Comparison of ENCODE assay signal across 17 cellular contexts in the genomic region with DNA sequence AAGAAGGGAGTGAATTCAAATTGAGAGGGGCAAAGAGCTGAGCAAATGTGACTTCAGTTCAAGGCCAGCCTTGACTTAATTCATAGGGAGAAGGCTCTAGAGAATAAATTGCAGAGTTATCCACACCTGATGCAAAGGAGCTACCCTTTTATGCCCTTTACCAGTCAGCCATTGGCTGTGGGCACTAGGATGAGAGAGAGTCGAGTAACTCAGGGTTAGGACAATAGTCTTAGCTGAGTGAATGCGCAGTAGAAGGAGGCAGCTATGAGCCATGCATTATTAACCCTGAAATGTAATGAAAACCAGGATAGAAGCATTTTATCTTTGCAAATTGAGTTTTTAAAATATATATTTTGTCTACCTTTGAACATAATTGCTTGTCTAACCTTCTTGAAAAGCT.
A peak's percentile ranks its signal among the peaks of the same experiment; 100 is the strongest.
DNase-seq lines count a peak whose midpoint lies in the region; ATAC-seq, FAIRE-seq and TF ChIP-seq lines count a peak whose summit lies in the region.
"Had no signal": no experiment of that assay in that cellular context is flagged by ENCODE, and none has a peak within 500 bp of the region (broad histone marks: within the 10 kb centered on the region; RNA-seq: fewer than 3 reads in every experiment).

No MANE protein-coding gene starts in this region.

- H2BK20ac ChIP-seq in IMR-90 (ENCODE audit: low read depth, low read length): peak overlapping the region; percentile 35; the same call in 1 of the 2 replicates
- H2BK20ac ChIP-seq in H1 (ENCODE audit: low read length): no peak overlapping the region

- no peaks in the 10 kb centered on the region for H3K4me1 Mint-ChIP-seq in neural progenitor cell
- H3K4me1 Mint-ChIP-seq: CD4-positive, alpha-beta memory T cell had no signal

- H2BK5ac ChIP-seq in IMR-90 (ENCODE audit: low read depth, low read length, poor library complexity, severe bottlenecking): no peak overlapping the region
- H2BK5ac ChIP-seq in H1 (ENCODE audit: low read depth, low read length): no peak overlapping the region

- TF ChIP-seq POLR2A in IMR-90 (IDR thresholded peaks at IDR 0.05; ENCODE audit: low read depth, low read length) (no peak), H1 (IDR thresholded peaks at IDR 0.05; ENCODE audit: control extremely low read depth in 1 of 2, low read depth in 2 of 2, low read length in 2 of 2) (no peak)

- no peak for TF ChIP-seq RAD21 in IMR-90 (IDR thresholded peaks at IDR 0.05; ENCODE audit: low read length)
- TF ChIP-seq RAD21 in H1 (IDR thresholded peaks at IDR 0.05 in 1 of 2, conservative IDR thresholded peaks at IDR 0.05 in 1 of 2; ENCODE audit: low read depth in 2 of 2, low read length in 2 of 2): no peak

- H4K8ac ChIP-seq in IMR-90 (ENCODE audit: low read depth in 2 of 2, low read length in 2 of 2) (no peak overlapping the region), H1 (ENCODE audit: extremely low read depth, insufficient read depth, low read length) (no peak overlapping the region)

- no peak overlapping the region for H3K4me3 Mint-ChIP-seq in neural progenitor cell
- H3K4me3 Mint-ChIP-seq: CD4-positive, alpha-beta memory T cell had no signal

- no peak for TF ChIP-seq EP300 in H1 (IDR thresholded peaks at IDR 0.05; ENCODE audit: borderline replicate concordance in 1 of 2, low read depth in 2 of 2, low read length in 2 of 2)

- H2AK9ac ChIP-seq in IMR-90 (replicated peaks; ENCODE audit: low read depth, low read length, poor library complexity): no peak overlapping the region

- H4K91ac ChIP-seq in IMR-90 (ENCODE audit: insufficient read depth, low read depth, low read length): no peak overlapping the region
- no peak overlapping the region for H4K91ac ChIP-seq in H1 (replicated peaks; ENCODE audit: insufficient read length, low read length)

- H2BK12ac ChIP-seq in H1 (ENCODE audit: low read depth, low read length): no peak overlapping the region

- H3K4me1 ChIP-seq in IMR-90 (ENCODE audit: control insufficient read depth, insufficient read depth, low read length) (no peaks in the 10 kb centered on the region), H1 (replicated peaks in 1 of 4; ENCODE audit: control insufficient read depth in 3 of 4, insufficient read depth in 4 of 4, low read length in 3 of 4) (no peaks in the 10 kb centered on the region), neural progenitor cell (no peaks in the 10 kb centered on the region)

- no peaks in the 10 kb centered on the region for H3K23me2 ChIP-seq in H1 (ENCODE audit: low read depth, low read length)

- H3K18ac ChIP-seq in IMR-90 (ENCODE audit: low read depth, low read length) (no peak overlapping the region), H1 (ENCODE audit: extremely low read depth, low read length) (no peak overlapping the region)

- H3F3A ChIP-seq in neural progenitor cell (ENCODE audit: low read depth): no peaks in the 10 kb centered on the region

- no peaks in the 10 kb centered on the region for H3K27me3 ChIP-seq in IMR-90 (ENCODE audit: control insufficient read depth, insufficient read depth, low read length)
- no peaks in the 10 kb centered on the region for H3K27me3 ChIP-seq in H1 (replicated peaks in 1 of 4; ENCODE audit: control insufficient read depth in 3 of 4, extremely low read depth in 1 of 4, insufficient read depth in 3 of 4, low read length in 3 of 4)
- H3K27me3 ChIP-seq in neural progenitor cell: no peaks in the 10 kb centered on the region

- no peak for FAIRE-seq in H1 (lab: Jason Lieb, UNC)
- FAIRE-seq: G401.6, GM12892 had no signal

- no peak for ATAC-seq in IMR-90 (ENCODE audit: low read depth)
- no peak for ATAC-seq in left ventricle myocardium superior
- no peak for ATAC-seq in GM18520 (IDR thresholded peaks at IDR 0.05; ENCODE audit: unreplicated experiment)

- H3K23ac ChIP-seq in IMR-90 (ENCODE audit: low read depth, low read length): no peak overlapping the region
- H3K23ac ChIP-seq in H1 (ENCODE audit: insufficient read length): no peak overlapping the region

- CTCF ChIA-PET in IMR-90 (lab: Yijun Ruan, JAX) (interaction anchor here (0.7 to 1.6 kb wide), 4 partner anchors 11 to 1003 kb away, joined by 3 to 7 read pairs (median 4); no protein-coding TSS in a partner anchor), H1 (lab: Charles Lee; ENCODE audit: partially characterized antibody) (interaction anchor here (0.5 to 3.6 kb wide), 17 partner anchors 9 to 278 kb away, joined by 3 to 36 read pairs (median 4); no protein-coding TSS in a partner anchor)

- DNase-seq in IMR-90: no peak
- DNase-seq in H1 (ENCODE audit: low read depth in 1 of 2, low spot score in 2 of 2): no peak
- no peak for DNase-seq in neural progenitor cell (ENCODE audit: low spot score)
- no peak for DNase-seq in left ventricle myocardium superior
- no peak for DNase-seq in DMS 273 treated with DMSO at 0.1 percent for 48 hours (lab: John Stamatoyannopoulos, UW)
- DNase-seq: C1 segment of cervical spinal cord; Calu3; CD4-positive, alpha-beta memory T cell; COR-L47; DMS153; DND-41; GOT3; H7; HCEC 1CT had no signal

- no peak overlapping the region for H3K27ac ChIP-seq in IMR-90 (ENCODE audit: insufficient read depth, low read length)
- no peak overlapping the region for H3K27ac ChIP-seq in H1 (ENCODE audit: low read depth, low read length)
- no peak overlapping the region for H3K27ac ChIP-seq in neural progenitor cell

- H2BK15ac ChIP-seq in IMR-90 (ENCODE audit: low read depth, low read length) (no peak overlapping the region), H1 (ENCODE audit: low read length) (no peak overlapping the region)

- TF ChIP-seq CTCF in IMR-90 (conservative IDR thresholded peaks at IDR 0.05; ENCODE audit: low read depth, low read length) (no peak), H1 (IDR thresholded peaks at IDR 0.05; ENCODE audit: control extremely low read depth in 1 of 3, insufficient read depth in 1 of 3, low read depth in 1 of 3, low read length in 3 of 3) (no peak), neural progenitor cell (IDR thresholded peaks at IDR 0.05) (no peak)

- H3K79me2 ChIP-seq in H1 (ENCODE audit: control insufficient read depth in 1 of 2, insufficient read depth in 2 of 2, low read length in 2 of 2) (no peaks in the 10 kb centered on the region), neural progenitor cell (ENCODE audit: low read depth) (no peaks in the 10 kb centered on the region)

- H3K4ac ChIP-seq in IMR-90 (ENCODE audit: low read depth, low read length): no peak overlapping the region
- no peak overlapping the region for H3K4ac ChIP-seq in H1 (replicated peaks; ENCODE audit: insufficient read length, low read depth, low read length)

- no peaks in the 10 kb centered on the region for H3K79me1 ChIP-seq in IMR-90 (ENCODE audit: low read depth in 1 of 2, low read length in 2 of 2)
- no peaks in the 10 kb centered on the region for H3K79me1 ChIP-seq in H1 (ENCODE audit: low read depth, low read length)

- H2BK120ac ChIP-seq in IMR-90 (ENCODE audit: low read depth, low read length): no peak overlapping the region; the same call in 1 of the 2 replicates
- H2BK120ac ChIP-seq in H1 (replicated peaks; ENCODE audit: low read depth, low read length): no peak overlapping the region

- H3K36me3 ChIP-seq in IMR-90 (ENCODE audit: control insufficient read depth, insufficient read depth, low read length) (no peaks in the 10 kb centered on the region), H1 (ENCODE audit: control insufficient read depth in 2 of 4, insufficient read depth in 4 of 4, low read length in 3 of 4) (no peaks in the 10 kb centered on the region), neural progenitor cell (no peaks in the 10 kb centered on the region)

- no peaks in the 10 kb centered on the region for H3K36me3 Mint-ChIP-seq in neural progenitor cell
- H3K36me3 Mint-ChIP-seq: CD4-positive, alpha-beta memory T cell had no signal

- H3K14ac ChIP-seq in IMR-90 (replicated peaks; ENCODE audit: low read depth, low read length) (no peak overlapping the region), H1 (ENCODE audit: insufficient read length) (no peak overlapping the region)

- H3K9me1 ChIP-seq in IMR-90 (ENCODE audit: insufficient read depth, low read length): no peaks in the 10 kb centered on the region

- intact Hi-C loops in IMR-90 (cut with micrococcal nuclease) (no loop called here), left ventricle myocardium superior (cut with micrococcal nuclease) (no loop called here)

- POLR2A ChIA-PET in IMR-90 (lab: Charles Lee; ENCODE audit: unreplicated experiment): no interaction called here
- POLR2A ChIA-PET in H1 (lab: Charles Lee; ENCODE audit: partially characterized antibody): no interaction called here

- BruUV-seq in IMR-90 (replicated peaks; lab: Mats Ljungman, UMichigan): no TSS peak

- H3K4me3 ChIP-seq in IMR-90 (ENCODE audit: insufficient read depth, low read depth, low read length) (no peak overlapping the region), H1 (ENCODE audit: extremely low read depth in 1 of 4, insufficient read depth in 2 of 4, low read depth in 3 of 4, low read length in 4 of 4) (no peak overlapping the region), neural progenitor cell (no peak overlapping the region)

- no peak overlapping the region for H2AFZ ChIP-seq in IMR-90 (replicated peaks; ENCODE audit: low read length, poor library complexity)
- H2AFZ ChIP-seq in H1 (ENCODE audit: low read length): 0 out of 2 replicates have a peak overlapping the region, but pooled peaks have one; percentile 34
- peak overlapping the region; percentile 46 for H2AFZ ChIP-seq in neural progenitor cell (replicated peaks)

- no peaks in the 10 kb centered on the region for H3K27me3 Mint-ChIP-seq in neural progenitor cell (ENCODE audit: insufficient read depth, low read depth)
- H3K27me3 Mint-ChIP-seq: CD4-positive, alpha-beta memory T cell had no signal

- 0 out of 2 replicates have a peak overlapping the region, but pooled peaks have one; percentile 60 for H2AK5ac ChIP-seq in IMR-90 (ENCODE audit: low read depth, low read length)
- H2AK5ac ChIP-seq in H1 (ENCODE audit: low read depth, low read length): no peak overlapping the region

- H3K9ac ChIP-seq in IMR-90 (ENCODE audit: low read depth, low read length) (no peak overlapping the region), H1 (replicated peaks in 1 of 4; ENCODE audit: extremely low read depth in 1 of 4, low read depth in 3 of 4, low read length in 3 of 4) (no peak overlapping the region), neural progenitor cell (no peak overlapping the region)

- H3K9me3 Mint-ChIP-seq in neural progenitor cell: no peaks in the 10 kb centered on the region
- H3K9me3 Mint-ChIP-seq: CD4-positive, alpha-beta memory T cell had no signal

- H4K5ac ChIP-seq in IMR-90 (ENCODE audit: low read depth, low read length) (no peak overlapping the region), H1 (ENCODE audit: insufficient read length, low read depth, low read length) (no peak overlapping the region)

- H3K56ac ChIP-seq in IMR-90 (ENCODE audit: extremely low read depth, insufficient read depth, low read length) (no peak overlapping the region), H1 (replicated peaks; ENCODE audit: insufficient read length, low read depth, low read length) (no peak overlapping the region)

- H3K4me2 ChIP-seq in IMR-90 (ENCODE audit: low read depth, low read length) (no peak overlapping the region), H1 (ENCODE audit: insufficient read depth in 1 of 2, low read depth in 2 of 2, low read length in 2 of 2) (no peak overlapping the region), neural progenitor cell (no peak overlapping the region)

- no peak overlapping the region for H3K27ac Mint-ChIP-seq in neural progenitor cell
- H3K27ac Mint-ChIP-seq: CD4-positive, alpha-beta memory T cell had no signal

- WGBS in IMR-90 (ENCODE audit: extremely low coverage in 2 of 2, insufficient read length in 1 of 2), 2 experiments: no CpG with 5 or more reads among the region's 2 CpGs
- 83% methylated on average over 2 of the region's 2 CpGs; no CpG with 5 or more reads in 1 of the 2 experiments for WGBS in H1 (ENCODE audit: extremely low coverage in 1 of 2, insufficient coverage in 1 of 2, insufficient read length in 1 of 2, insufficient replicate concordance in 2 of 2, low coverage in 1 of 2, low lambda C conversion rate in 2 of 2, missing lambda C conversion rate in 1 of 2), 2 experiments

- H3K9me3 ChIP-seq in IMR-90 (ENCODE audit: control insufficient read depth, insufficient read depth, low read length) (no peaks in the 10 kb centered on the region), H1 (ENCODE audit: insufficient read depth in 2 of 2, low read depth in 1 of 2, low read length in 1 of 2) (no peaks in the 10 kb centered on the region), neural progenitor cell (ENCODE audit: low read depth) (no peaks in the 10 kb centered on the region)

- dilution Hi-C loops in IMR-90 (cut with HindIII; ENCODE audit: low sequenced_read_pairs, unreplicated experiment): no loop called here

- H4K20me1 ChIP-seq in IMR-90 (ENCODE audit: insufficient read depth, low read length) (no peaks in the 10 kb centered on the region), H1 (replicated peaks in 1 of 2; ENCODE audit: control insufficient read depth in 1 of 2, insufficient read depth in 2 of 2, low read length in 2 of 2) (no peaks in the 10 kb centered on the region), neural progenitor cell (ENCODE audit: low read depth) (no peaks in the 10 kb centered on the region)

- in situ Hi-C loops in IMR-90 (cut with MboI; ENCODE audit: low sequenced_read_pairs): no loop called here
